ENCODE assay signal across 2 cellular contexts in the genomic region with DNA sequence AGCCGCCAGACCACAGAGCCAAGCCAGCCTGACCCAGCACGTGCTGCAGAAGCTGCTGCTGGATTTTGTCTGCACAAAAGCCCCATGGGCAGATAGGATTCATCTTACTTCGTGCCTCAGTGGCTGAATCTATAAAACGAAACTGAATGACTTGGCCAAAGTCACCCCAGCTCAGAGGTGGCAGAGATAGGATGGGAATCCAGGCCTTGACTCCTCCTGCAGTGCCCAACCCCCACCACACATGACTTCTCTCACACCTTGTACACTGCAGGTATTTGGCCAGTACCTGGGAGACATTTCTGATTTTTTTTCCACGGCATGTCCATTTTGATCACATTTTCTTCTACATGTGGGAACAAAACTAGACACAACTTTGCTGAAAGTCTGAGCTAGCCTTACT.
TF ChIP-seq lines count a peak whose summit lies in the region.

No MANE protein-coding gene starts in this region.

TF ChIP-seq in SK-N-SH, 30 proteins besides CTCF, POLR2A, EP300 and RAD21:
- TF ChIP-seq FOSL2 (IDR thresholded peaks at IDR 0.05; ENCODE audit: borderline replicate concordance, low read depth) (no peak), ELF1 (IDR thresholded peaks at IDR 0.05) (no peak), RFX5 (IDR thresholded peaks at IDR 0.05; ENCODE audit: low read length) (no peak), FOXM1 (IDR thresholded peaks at IDR 0.05; ENCODE audit: low read depth) (no peak), SIN3A (IDR thresholded peaks at IDR 0.05; ENCODE audit: borderline replicate concordance, low read depth, low read length) (no peak), TCF12 (IDR thresholded peaks at IDR 0.05) (no peak), NRF1 (IDR thresholded peaks at IDR 0.05; ENCODE audit: low read depth, low read length) (no peak), GATA2 (CRISPR knock-in tag; IDR thresholded peaks at IDR 0.05) (no peak), TAF1 (IDR thresholded peaks at IDR 0.05; ENCODE audit: borderline replicate concordance, low read depth, low read length) (no peak), NFIC (IDR thresholded peaks at IDR 0.05; ENCODE audit: borderline replicate concordance) (no peak), YY1 (IDR thresholded peaks at IDR 0.05; ENCODE audit: low read depth) (no peak), JUND (IDR thresholded peaks at IDR 0.05) (no peak)
- TF ChIP-seq, protein P1, sequence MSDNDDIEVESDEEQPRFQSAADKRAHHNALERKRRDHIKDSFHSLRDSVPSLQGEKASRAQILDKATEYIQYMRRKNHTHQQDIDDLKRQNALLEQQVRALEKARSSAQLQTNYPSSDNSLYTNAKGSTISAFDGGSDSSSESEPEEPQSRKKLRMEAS (IDR thresholded peaks at IDR 0.05; ENCODE audit: low read depth) = no peak
- TF ChIP-seq, protein P2, sequence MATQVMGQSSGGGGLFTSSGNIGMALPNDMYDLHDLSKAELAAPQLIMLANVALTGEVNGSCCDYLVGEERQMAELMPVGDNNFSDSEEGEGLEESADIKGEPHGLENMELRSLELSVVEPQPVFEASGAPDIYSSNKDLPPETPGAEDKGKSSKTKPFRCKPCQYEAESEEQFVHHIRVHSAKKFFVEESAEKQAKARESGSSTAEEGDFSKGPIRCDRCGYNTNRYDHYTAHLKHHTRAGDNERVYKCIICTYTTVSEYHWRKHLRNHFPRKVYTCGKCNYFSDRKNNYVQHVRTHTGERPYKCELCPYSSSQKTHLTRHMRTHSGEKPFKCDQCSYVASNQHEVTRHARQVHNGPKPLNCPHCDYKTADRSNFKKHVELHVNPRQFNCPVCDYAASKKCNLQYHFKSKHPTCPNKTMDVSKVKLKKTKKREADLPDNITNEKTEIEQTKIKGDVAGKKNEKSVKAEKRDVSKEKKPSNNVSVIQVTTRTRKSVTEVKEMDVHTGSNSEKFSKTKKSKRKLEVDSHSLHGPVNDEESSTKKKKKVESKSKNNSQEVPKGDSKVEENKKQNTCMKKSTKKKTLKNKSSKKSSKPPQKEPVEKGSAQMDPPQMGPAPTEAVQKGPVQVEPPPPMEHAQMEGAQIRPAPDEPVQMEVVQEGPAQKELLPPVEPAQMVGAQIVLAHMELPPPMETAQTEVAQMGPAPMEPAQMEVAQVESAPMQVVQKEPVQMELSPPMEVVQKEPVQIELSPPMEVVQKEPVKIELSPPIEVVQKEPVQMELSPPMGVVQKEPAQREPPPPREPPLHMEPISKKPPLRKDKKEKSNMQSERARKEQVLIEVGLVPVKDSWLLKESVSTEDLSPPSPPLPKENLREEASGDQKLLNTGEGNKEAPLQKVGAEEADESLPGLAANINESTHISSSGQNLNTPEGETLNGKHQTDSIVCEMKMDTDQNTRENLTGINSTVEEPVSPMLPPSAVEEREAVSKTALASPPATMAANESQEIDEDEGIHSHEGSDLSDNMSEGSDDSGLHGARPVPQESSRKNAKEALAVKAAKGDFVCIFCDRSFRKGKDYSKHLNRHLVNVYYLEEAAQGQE (IDR thresholded peaks at IDR 0.05; ENCODE audit: low read depth, low read length) = no peak
- TF ChIP-seq, protein P3, sequence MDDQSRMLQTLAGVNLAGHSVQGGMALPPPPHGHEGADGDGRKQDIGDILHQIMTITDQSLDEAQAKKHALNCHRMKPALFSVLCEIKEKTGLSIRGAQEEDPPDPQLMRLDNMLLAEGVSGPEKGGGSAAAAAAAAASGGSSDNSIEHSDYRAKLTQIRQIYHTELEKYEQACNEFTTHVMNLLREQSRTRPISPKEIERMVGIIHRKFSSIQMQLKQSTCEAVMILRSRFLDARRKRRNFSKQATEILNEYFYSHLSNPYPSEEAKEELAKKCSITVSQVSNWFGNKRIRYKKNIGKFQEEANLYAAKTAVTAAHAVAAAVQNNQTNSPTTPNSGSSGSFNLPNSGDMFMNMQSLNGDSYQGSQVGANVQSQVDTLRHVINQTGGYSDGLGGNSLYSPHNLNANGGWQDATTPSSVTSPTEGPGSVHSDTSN (IDR thresholded peaks at IDR 0.05) = no peak
- TF ChIP-seq, protein P4, sequence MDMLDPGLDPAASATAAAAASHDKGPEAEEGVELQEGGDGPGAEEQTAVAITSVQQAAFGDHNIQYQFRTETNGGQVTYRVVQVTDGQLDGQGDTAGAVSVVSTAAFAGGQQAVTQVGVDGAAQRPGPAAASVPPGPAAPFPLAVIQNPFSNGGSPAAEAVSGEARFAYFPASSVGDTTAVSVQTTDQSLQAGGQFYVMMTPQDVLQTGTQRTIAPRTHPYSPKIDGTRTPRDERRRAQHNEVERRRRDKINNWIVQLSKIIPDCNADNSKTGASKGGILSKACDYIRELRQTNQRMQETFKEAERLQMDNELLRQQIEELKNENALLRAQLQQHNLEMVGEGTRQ (IDR thresholded peaks at IDR 0.05; ENCODE audit: borderline replicate concordance, low read depth, low read length) = no peak

TF ChIP-seq in SK-N-SH treated with all-trans-retinoic acid at 6 μM for 48 hours, 23 proteins besides CTCF, POLR2A, EP300 and RAD21:
- TF ChIP-seq ESRRG (CRISPR knock-in tag; IDR thresholded peaks at IDR 0.05) = no peak
- TF ChIP-seq ARNTL (CRISPR knock-in tag; IDR thresholded peaks at IDR 0.05; ENCODE audit: borderline replicate concordance, low read depth) = no peak
- TF ChIP-seq, protein P5, sequence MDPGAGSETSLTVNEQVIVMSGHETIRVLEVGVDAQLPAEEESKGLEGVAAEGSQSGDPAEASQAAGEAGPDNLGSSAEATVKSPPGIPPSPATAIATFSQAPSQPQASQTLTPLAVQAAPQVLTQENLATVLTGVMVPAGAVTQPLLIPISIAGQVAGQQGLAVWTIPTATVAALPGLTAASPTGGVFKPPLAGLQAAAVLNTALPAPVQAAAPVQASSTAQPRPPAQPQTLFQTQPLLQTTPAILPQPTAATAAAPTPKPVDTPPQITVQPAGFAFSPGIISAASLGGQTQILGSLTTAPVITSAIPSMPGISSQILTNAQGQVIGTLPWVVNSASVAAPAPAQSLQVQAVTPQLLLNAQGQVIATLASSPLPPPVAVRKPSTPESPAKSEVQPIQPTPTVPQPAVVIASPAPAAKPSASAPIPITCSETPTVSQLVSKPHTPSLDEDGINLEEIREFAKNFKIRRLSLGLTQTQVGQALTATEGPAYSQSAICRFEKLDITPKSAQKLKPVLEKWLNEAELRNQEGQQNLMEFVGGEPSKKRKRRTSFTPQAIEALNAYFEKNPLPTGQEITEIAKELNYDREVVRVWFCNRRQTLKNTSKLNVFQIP (CRISPR knock-in tag; IDR thresholded peaks at IDR 0.05; ENCODE audit: borderline replicate concordance, low read depth) = no peak
- no peak for TF ChIP-seq ZNF70 (CRISPR knock-in tag; IDR thresholded peaks at IDR 0.05)
- TF ChIP-seq ISL1 (CRISPR knock-in tag; IDR thresholded peaks at IDR 0.05) = no peak
- no peak for TF ChIP-seq CSDC2 (CRISPR knock-in tag; IDR thresholded peaks at IDR 0.05)
- no peak for TF ChIP-seq RARB (CRISPR knock-in tag; IDR thresholded peaks at IDR 0.05)
- no peak for TF ChIP-seq PPARA (CRISPR knock-in tag; IDR thresholded peaks at IDR 0.05; ENCODE audit: borderline replicate concordance)
- TF ChIP-seq, protein P6, sequence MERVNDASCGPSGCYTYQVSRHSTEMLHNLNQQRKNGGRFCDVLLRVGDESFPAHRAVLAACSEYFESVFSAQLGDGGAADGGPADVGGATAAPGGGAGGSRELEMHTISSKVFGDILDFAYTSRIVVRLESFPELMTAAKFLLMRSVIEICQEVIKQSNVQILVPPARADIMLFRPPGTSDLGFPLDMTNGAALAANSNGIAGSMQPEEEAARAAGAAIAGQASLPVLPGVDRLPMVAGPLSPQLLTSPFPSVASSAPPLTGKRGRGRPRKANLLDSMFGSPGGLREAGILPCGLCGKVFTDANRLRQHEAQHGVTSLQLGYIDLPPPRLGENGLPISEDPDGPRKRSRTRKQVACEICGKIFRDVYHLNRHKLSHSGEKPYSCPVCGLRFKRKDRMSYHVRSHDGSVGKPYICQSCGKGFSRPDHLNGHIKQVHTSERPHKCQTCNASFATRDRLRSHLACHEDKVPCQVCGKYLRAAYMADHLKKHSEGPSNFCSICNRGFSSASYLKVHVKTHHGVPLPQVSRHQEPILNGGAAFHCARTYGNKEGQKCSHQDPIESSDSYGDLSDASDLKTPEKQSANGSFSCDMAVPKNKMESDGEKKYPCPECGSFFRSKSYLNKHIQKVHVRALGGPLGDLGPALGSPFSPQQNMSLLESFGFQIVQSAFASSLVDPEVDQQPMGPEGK (CRISPR knock-in tag; IDR thresholded peaks at IDR 0.05; ENCODE audit: borderline replicate concordance) = no peak
- TF ChIP-seq TCF4 (CRISPR knock-in tag; IDR thresholded peaks at IDR 0.05; ENCODE audit: borderline replicate concordance) = no peak
- TF ChIP-seq ZNF8 (CRISPR knock-in tag; IDR thresholded peaks at IDR 0.05) = no peak
- TF ChIP-seq ZC3H10 (CRISPR knock-in tag; IDR thresholded peaks at IDR 0.05) = no peak
- TF ChIP-seq, protein P7, sequence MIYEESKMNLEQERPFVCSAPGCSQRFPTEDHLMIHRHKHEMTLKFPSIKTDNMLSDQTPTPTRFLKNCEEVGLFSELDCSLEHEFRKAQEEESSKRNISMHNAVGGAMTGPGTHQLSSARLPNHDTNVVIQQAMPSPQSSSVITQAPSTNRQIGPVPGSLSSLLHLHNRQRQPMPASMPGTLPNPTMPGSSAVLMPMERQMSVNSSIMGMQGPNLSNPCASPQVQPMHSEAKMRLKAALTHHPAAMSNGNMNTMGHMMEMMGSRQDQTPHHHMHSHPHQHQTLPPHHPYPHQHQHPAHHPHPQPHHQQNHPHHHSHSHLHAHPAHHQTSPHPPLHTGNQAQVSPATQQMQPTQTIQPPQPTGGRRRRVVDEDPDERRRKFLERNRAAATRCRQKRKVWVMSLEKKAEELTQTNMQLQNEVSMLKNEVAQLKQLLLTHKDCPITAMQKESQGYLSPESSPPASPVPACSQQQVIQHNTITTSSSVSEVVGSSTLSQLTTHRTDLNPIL (CRISPR knock-in tag; IDR thresholded peaks at IDR 0.05; ENCODE audit: low read depth) = no peak
- TF ChIP-seq ZFP30 (CRISPR knock-in tag; IDR thresholded peaks at IDR 0.05) = no peak
- TF ChIP-seq TOX (CRISPR knock-in tag; IDR thresholded peaks at IDR 0.05; ENCODE audit: borderline replicate concordance) = no peak
- no peak for TF ChIP-seq GLIS3 (CRISPR knock-in tag; IDR thresholded peaks at IDR 0.05)
- no peak for TF ChIP-seq OSR1 (CRISPR knock-in tag; IDR thresholded peaks at IDR 0.05)
TF ChIP-seq in SK-N-SH treated with all-trans-retinoic acid at 6 μM for 48 hours: peak in this region for 0.
